23 cellular contexts compared by ENCODE assay signal in the genomic region with DNA sequence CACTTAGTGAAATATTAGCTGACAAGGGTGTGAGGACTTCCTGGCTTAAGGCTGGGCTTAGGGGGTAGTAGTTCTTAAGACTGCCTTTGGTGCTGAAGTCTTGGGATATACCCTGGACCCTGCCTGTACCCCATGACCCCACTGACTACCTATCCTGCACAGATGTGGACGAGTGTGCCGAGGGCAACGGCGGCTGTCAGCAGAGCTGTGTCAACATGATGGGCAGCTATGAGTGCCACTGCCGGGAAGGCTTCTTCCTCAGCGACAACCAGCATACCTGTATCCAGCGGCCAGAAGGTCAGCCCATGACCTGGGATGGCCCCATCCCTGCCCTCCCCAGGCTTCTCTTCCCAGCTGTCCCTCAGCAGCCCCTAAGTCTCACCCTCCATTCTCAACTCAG. TPM values are rescaled to one million over a fixed set of nuclear protein-coding genes. Genes with fewer than 3 reads are reported as not detected.
"Had no signal": no experiment of that assay in that cellular context is flagged by ENCODE, and none has a peak within 500 bp of the region (broad histone marks: within the 10 kb centered on the region; RNA-seq: fewer than 3 reads in every experiment).

No MANE protein-coding gene starts in this region.

- H3K4me1 ChIP-seq: SJCRH30 had no signal

- ATAC-seq: activated CD8-positive, alpha-beta T cell treated with anti-CD3 and anti-CD28 coated beads, Interleukin-2, amount 10 ng/mL, durations not matched to agents 7 days and 5 days; K562 had no signal

- DNase-seq: activated CD4-positive, alpha-beta T cell treated with anti-CD3 and anti-CD28 coated beads, Interleukin-2, amount 10 ng/mL, durations not matched to agents 24 days and 14 days; activated CD4-positive, alpha-beta T cell treated with anti-CD3 and anti-CD28 coated beads, Interleukin-2, amount 50 U/mL, for 4 hours; activated CD8-positive, alpha-beta T cell treated with anti-CD3 and anti-CD28 coated beads, Interleukin-2, amount 10 ng/mL, durations not matched to agents 7 days and 5 days; activated gamma-delta T cell; activated naive CD4-positive, alpha-beta T cell treated with Interleukin-2 at 50 U/mL for 16 hours; activated naive CD8-positive, alpha-beta T cell treated with anti-CD3 and anti-CD28 coated beads, Interleukin-2, amount 10 ng/mL, durations not matched to agents 7 days and 5 days; activated T-cell treated with anti-CD3 and anti-CD28 coated beads, Interleukin-2, amount 50 U/mL, for 24 hours; NCI-H1436 treated with DMSO at 0.1 percent for 48 hours; NCI-H1694 treated with DMSO at 0.1 percent for 48 hours; NCI-H2107; NCI-H2171; NCI-H510A; NCI-H526 treated with DMSO at 0.1 percent for 48 hours; NCI-H774; SHP77; SJCRH30 had no signal

- H3K4me3 ChIP-seq: K562, SJCRH30, SK-N-MC had no signal

- H3K27ac ChIP-seq: SJCRH30, SK-N-MC had no signal

- H3K36me3 ChIP-seq: SJCRH30 had no signal

- H3K27me3 ChIP-seq: SJCRH30 had no signal

RNA-seq across cellular contexts. Expression of a gene that starts 17.8 kb away (rescaled TPM):
- total RNA-seq: activated T-helper 2 cell treated with anti-CD3 and anti-CD28 coated beads, Interferon-gamma antibody, Interleukin-2, Interleukin-4, amounts not matched to agents 10 μg/mL and 5 μg/mL and 100 μg/mL, durations not matched to agents 14 hours and 24 hours and 36 hours; bronchial epithelial cell; K562; OCI-LY7; T-helper 1 cell treated with Interleukin-12 subunit alpha and Interleukin-12 subunit beta and Interleukin-4 antibody, amounts not matched to agents 30 ng/mL and 1 ng/mL, for 36 hours; T-helper 2 cell treated with Interferon-gamma antibody and Interleukin-4, amounts not matched to agents 100 ng/mL and 5 ng/mL, for 36 hours had no signal
